In the genomic region with DNA sequence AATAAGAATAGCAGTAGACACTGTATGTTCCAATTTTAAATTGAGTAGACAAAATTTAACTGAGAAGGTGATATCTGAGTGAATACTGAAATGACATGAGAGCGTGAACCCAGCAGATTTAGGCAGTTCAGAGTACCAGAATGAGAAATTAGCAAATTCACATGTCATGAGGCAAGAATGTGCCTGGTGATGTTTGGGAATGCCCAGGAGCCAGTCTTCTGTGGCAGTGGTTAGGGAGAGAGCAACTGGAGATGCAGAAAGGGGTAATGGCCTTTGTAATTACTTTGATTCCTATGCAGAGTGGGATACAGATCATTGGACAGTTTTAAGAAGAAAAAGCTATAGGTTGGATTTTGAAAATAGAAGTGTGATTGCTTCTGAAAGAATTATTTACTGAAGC, we compare ENCODE assay signal across 33 cellular contexts.
"Had no signal": no experiment of that assay in that cellular context is flagged by ENCODE, and none has a peak within 500 bp of the region (broad histone marks: within the 10 kb centered on the region; RNA-seq: fewer than 3 reads in every experiment).

No MANE protein-coding gene starts in this region.

- H3K4me3 ChIP-seq: adrenal gland, breast epithelium, cardiac muscle cell, coronary artery, dorsolateral prefrontal cortex, esophagus muscularis mucosa, gastrocnemius medialis, heart right ventricle had no signal

- H3K4me1 Mint-ChIP-seq: activated CD4-positive, alpha-beta memory T cell treated with anti-CD3 and anti-CD28 coated beads, Interleukin-2, amount 10 ng/mL, durations not matched to agents 7 days and 5 days; activated CD4-positive, alpha-beta T cell treated with anti-CD3 and anti-CD28 coated beads, Interleukin-2, amount 10 ng/mL, durations not matched to agents 7 days and 5 days; activated naive CD4-positive, alpha-beta T cell treated with anti-CD3 and anti-CD28 coated beads, Interleukin-2, amount 50 U/mL, for 24 hours; activated naive CD8-positive, alpha-beta T cell treated with anti-CD3 and anti-CD28 coated beads for 36 hours; activated naive CD8-positive, alpha-beta T cell treated with anti-CD3 and anti-CD28 coated beads, Interleukin-2, amount 50 U/mL, for 24 hours; T-helper 17 cell had no signal

- H3K27me3 ChIP-seq: adrenal gland, breast epithelium, cardiac muscle cell, dorsolateral prefrontal cortex, esophagus muscularis mucosa, foreskin keratinocyte, gastrocnemius medialis, heart right ventricle had no signal

- H3K36me3 Mint-ChIP-seq: activated naive CD4-positive, alpha-beta T cell treated with anti-CD3 and anti-CD28 coated beads, Interleukin-2, amount 50 U/mL, for 24 hours; activated naive CD8-positive, alpha-beta T cell treated with anti-CD3 and anti-CD28 coated beads for 36 hours; brain had no signal

- H3K4me3 Mint-ChIP-seq: activated CD4-positive, alpha-beta memory T cell treated with anti-CD3 and anti-CD28 coated beads, Interleukin-2, amount 10 ng/mL, durations not matched to agents 7 days and 5 days; activated CD4-positive, alpha-beta T cell treated with anti-CD3 and anti-CD28 coated beads, Interleukin-2, amount 10 ng/mL, durations not matched to agents 7 days and 5 days; activated naive CD4-positive, alpha-beta T cell treated with anti-CD3 and anti-CD28 coated beads for 36 hours; activated naive CD4-positive, alpha-beta T cell treated with anti-CD3 and anti-CD28 coated beads, Interleukin-2, amount 50 U/mL, for 24 hours; activated naive CD8-positive, alpha-beta T cell treated with anti-CD3 and anti-CD28 coated beads for 36 hours; activated naive CD8-positive, alpha-beta T cell treated with anti-CD3 and anti-CD28 coated beads, Interleukin-2, amount 50 U/mL, for 24 hours; activated T-cell treated with anti-CD3 and anti-CD28 coated beads, Interleukin-2, amount 50 U/mL, for 4 hours; brain; dendritic cell treated with granulocyte-macrophage colony-stimulating factor and Interleukin-4, amounts not matched to agents 40 ng/mL and 50 ng/mL, for 4 days; T-helper 17 cell; T-helper 2 cell treated with Interferon-gamma antibody and Interleukin-4, amounts not matched to agents 5 μg/mL and 100 μg/mL, for 36 hours had no signal

- H3K36me3 ChIP-seq: breast epithelium, cardiac muscle cell, esophagus muscularis mucosa, gastrocnemius medialis, heart right ventricle had no signal

- H3K27me3 Mint-ChIP-seq: activated CD4-positive, alpha-beta memory T cell treated with anti-CD3 and anti-CD28 coated beads, Interleukin-2, amount 10 ng/mL, durations not matched to agents 7 days and 5 days; activated CD4-positive, alpha-beta T cell treated with anti-CD3 and anti-CD28 coated beads, Interleukin-2, amount 10 ng/mL, durations not matched to agents 7 days and 5 days; activated naive CD4-positive, alpha-beta T cell treated with anti-CD3 and anti-CD28 coated beads, Interleukin-2, amount 50 U/mL, for 24 hours; activated naive CD8-positive, alpha-beta T cell treated with anti-CD3 and anti-CD28 coated beads for 36 hours; activated naive CD8-positive, alpha-beta T cell treated with anti-CD3 and anti-CD28 coated beads, Interleukin-2, amount 50 U/mL, for 24 hours; dendritic cell treated with granulocyte-macrophage colony-stimulating factor and Interleukin-4, amounts not matched to agents 40 ng/mL and 50 ng/mL, for 4 days; T-helper 17 cell had no signal

- H3K27ac ChIP-seq: adrenal gland, breast epithelium, cardiac muscle cell, coronary artery, dorsolateral prefrontal cortex, esophagus muscularis mucosa, foreskin keratinocyte, gastrocnemius medialis, heart right ventricle had no signal

- ATAC-seq: activated naive CD8-positive, alpha-beta T cell treated with anti-CD3 and anti-CD28 coated beads, Interleukin-2, amount 50 U/mL, for 24 hours; activated T-cell treated with anti-CD3 and anti-CD28 coated beads, Interleukin-2, amount 50 U/mL, for 4 hours; foreskin keratinocyte; gastrocnemius medialis; heart right ventricle; T-helper 17 cell had no signal

- H3K9me3 Mint-ChIP-seq: activated CD4-positive, alpha-beta memory T cell treated with anti-CD3 and anti-CD28 coated beads, Interleukin-2, amount 10 ng/mL, durations not matched to agents 7 days and 5 days; activated naive CD8-positive, alpha-beta T cell treated with anti-CD3 and anti-CD28 coated beads for 36 hours had no signal

- H3K27ac Mint-ChIP-seq: activated CD4-positive, alpha-beta memory T cell treated with anti-CD3 and anti-CD28 coated beads, Interleukin-2, amount 10 ng/mL, durations not matched to agents 7 days and 5 days; activated CD4-positive, alpha-beta T cell treated with anti-CD3 and anti-CD28 coated beads, Interleukin-2, amount 10 ng/mL, durations not matched to agents 7 days and 5 days; activated naive CD4-positive, alpha-beta T cell treated with anti-CD3 and anti-CD28 coated beads for 36 hours; activated naive CD4-positive, alpha-beta T cell treated with anti-CD3 and anti-CD28 coated beads, Interleukin-2, amount 50 U/mL, for 24 hours; activated naive CD8-positive, alpha-beta T cell treated with anti-CD3 and anti-CD28 coated beads for 36 hours; activated naive CD8-positive, alpha-beta T cell treated with anti-CD3 and anti-CD28 coated beads, Interleukin-2, amount 50 U/mL, for 24 hours; activated T-helper 2 cell treated with anti-CD3 and anti-CD28 coated beads, Interferon-gamma antibody, Interleukin-2, Interleukin-4, amounts not matched to agents 10 μg/mL and 5 μg/mL and 100 μg/mL, durations not matched to agents 14 hours and 24 hours and 36 hours; brain; dendritic cell treated with granulocyte-macrophage colony-stimulating factor and Interleukin-4, amounts not matched to agents 40 ng/mL and 50 ng/mL, for 4 days; T-helper 17 cell; T-helper 2 cell treated with Interferon-gamma antibody and Interleukin-4, amounts not matched to agents 5 μg/mL and 100 μg/mL, for 36 hours had no signal

- H3K4me1 ChIP-seq: adrenal gland, breast epithelium, esophagus muscularis mucosa, foreskin keratinocyte, gastrocnemius medialis, heart right ventricle had no signal

- DNase-seq: activated CD4-positive, alpha-beta memory T cell treated with anti-CD3 and anti-CD28 coated beads, Interleukin-2, amount 10 ng/mL, durations not matched to agents 7 days and 5 days; activated CD4-positive, alpha-beta T cell treated with anti-CD3 and anti-CD28 coated beads for 1 hour; activated CD4-positive, alpha-beta T cell treated with anti-CD3 and anti-CD28 coated beads for 4 hours; activated CD4-positive, alpha-beta T cell treated with anti-CD3 and anti-CD28 coated beads, Interleukin-2, amount 10 ng/mL, durations not matched to agents 7 days and 5 days; activated CD4-positive, alpha-beta T cell treated with anti-CD3 and anti-CD28 coated beads, Interleukin-2, amount 50 U/mL, for 4 hours; activated effector memory CD4-positive, alpha-beta T cell treated with anti-CD3 and anti-CD28 coated beads, Interleukin-2, amount 50 U/mL, for 16 hours; activated naive CD4-positive, alpha-beta T cell treated with anti-CD3 and anti-CD28 coated beads for 36 hours; activated naive CD8-positive, alpha-beta T cell treated with anti-CD3 and anti-CD28 coated beads for 36 hours; activated naive CD8-positive, alpha-beta T cell treated with anti-CD3 and anti-CD28 coated beads, Interleukin-2, amount 50 U/mL, for 24 hours; activated T-cell treated with anti-CD3 and anti-CD28 coated beads, Interleukin-2, amount 50 U/mL, for 4 hours; adrenal gland; amygdala; aorta; central memory CD4-positive, alpha-beta T cell; cerebellar nuclear complex; dorsolateral prefrontal cortex; effector memory CD4-positive, alpha-beta T cell; erythroblast; gastrocnemius medialis; heart right ventricle; T-helper 1 cell; T-helper 17 cell; T1000 had no signal
